Comparison of ENCODE assay signal across 32 cellular contexts in genomic region chr17:61508912-61509311, GRCh38. TPM values are rescaled to one million over a fixed set of nuclear protein-coding genes. Genes with fewer than 3 reads are reported as not detected.
"Had no signal": no experiment of that assay in that cellular context is flagged by ENCODE, and none has a peak within 500 bp of the region (broad histone marks: within the 10 kb centered on the region; RNA-seq: fewer than 3 reads in every experiment).

No MANE protein-coding gene starts in this region.

- H3K27me3 ChIP-seq: left lung, right atrium auricular region, thyroid gland, vagina had no signal

- H3K4me3 ChIP-seq: esophagus squamous epithelium, heart right ventricle, left lung, prostate gland, right atrium auricular region, smooth muscle cell, thyroid gland, vagina had no signal

- H3K9me3 ChIP-seq: esophagus squamous epithelium, heart right ventricle, left lung, prostate gland, right atrium auricular region, thyroid gland, vagina had no signal

- H3K4me2 ChIP-seq: smooth muscle cell had no signal

- H3K36me3 ChIP-seq: esophagus squamous epithelium, heart right ventricle, left lung, prostate gland, right atrium auricular region, thyroid gland, vagina had no signal

- DNase-seq: dermis blood vessel endothelial cell; effector memory CD4-positive, alpha-beta T cell; esophagus squamous epithelium; foreskin melanocyte; glutamatergic neuron; heart right ventricle; hippocampal formation; left cardiac atrium; left lung; mesendoderm; naive thymus-derived CD8-positive, alpha-beta T cell; nephron progenitor cell; nucleus accumbens; stimulated activated CD4-positive, alpha-beta T cell treated with anti-CD3 and anti-CD28 coated beads, Interleukin-12 subunit alpha, Interleukin-12 subunit beta, amount 100 ng/mL, for 4 hours; stimulated activated CD4-positive, alpha-beta T cell treated with anti-CD3 and anti-CD28 coated beads, Interleukin-1b, Interleukin-23, amount 100 ng/mL, for 48 hours; stimulated activated CD4-positive, alpha-beta T cell treated with anti-CD3 and anti-CD28 coated beads, Interleukin-4, amount 100 ng/mL, for 1 hour; stimulated activated CD8-positive, alpha-beta memory T cell treated with anti-CD3 and anti-CD28 coated beads, Interleukin-4, amount 100 ng/mL, for 48 hours; stimulated activated naive CD4-positive, alpha-beta T cell; stimulated activated naive CD8-positive, alpha-beta T cell treated with anti-CD3 and anti-CD28 coated beads, Interleukin-15, amount 100 ng/mL, for 72 hours; thyroid gland; trophoblast cell had no signal

- H3K27ac ChIP-seq: esophagus squamous epithelium, heart right ventricle, left lung, prostate gland, right atrium auricular region, thyroid gland, vagina had no signal

- H3K4me1 ChIP-seq: esophagus squamous epithelium, heart right ventricle, left lung, right atrium auricular region, thyroid gland, vagina had no signal

RNA-seq across cellular contexts. Expression of gene TBX4, which starts 56.7 kb away (rescaled TPM):
- total RNA-seq: dermis blood vessel endothelial cell; endothelial cell of umbilical vein; esophagus squamous epithelium; heart right ventricle; kidney epithelial cell; left cardiac atrium; lung microvascular endothelial cell; naive thymus-derived CD8-positive, alpha-beta T cell; osteocyte; right atrium auricular region; sciatic nerve; temporal lobe; ureter; vagina had no signal
- polyA plus RNA-seq: endothelial cell of umbilical vein; naive thymus-derived CD8-positive, alpha-beta T cell had no signal
